ENCODE assay signal across 1 cellular context in genomic region chr16:66741131-66741900, GRCh38.
TF ChIP-seq lines count a peak whose summit lies in the region.

No MANE protein-coding gene starts in this region.

TF ChIP-seq in HEK293, 187 proteins besides CTCF, POLR2A, EP300 and RAD21 (continued from another document and continues in another):
- no peak for TF ChIP-seq ZNF274 (IDR thresholded peaks at IDR 0.05; ENCODE audit: low read length)
- no peak for TF ChIP-seq ZNF274 (tag by site-specific recombination; IDR thresholded peaks at IDR 0.05; ENCODE audit: borderline replicate concordance)
- no peak for TF ChIP-seq ZNF624 (tag by site-specific recombination; IDR thresholded peaks at IDR 0.05)
- peak; percentile 66 for TF ChIP-seq ZNF366 (tag by site-specific recombination; conservative IDR thresholded peaks at IDR 0.05)
- no peak for TF ChIP-seq ZNF501 (tag by site-specific recombination; IDR thresholded peaks at IDR 0.05)
- no peak for TF ChIP-seq ZNF292 (tag by site-specific recombination; IDR thresholded peaks at IDR 0.05; ENCODE audit: borderline replicate concordance, low read depth)
- no peak for TF ChIP-seq ZFP3 (tag by site-specific recombination; IDR thresholded peaks at IDR 0.05; ENCODE audit: low read depth)
- no peak for TF ChIP-seq ZNF423 (tag by site-specific recombination; IDR thresholded peaks at IDR 0.05)
- no peak for TF ChIP-seq ZNF48 (tag by site-specific recombination; IDR thresholded peaks at IDR 0.05)
- 0 out of 2 replicates have a peak, but pooled peaks have one; percentile 27 for TF ChIP-seq KLF8 (tag by site-specific recombination; IDR thresholded peaks at IDR 0.05)
- TF ChIP-seq GLI2 (tag by site-specific recombination; IDR thresholded peaks at IDR 0.05; ENCODE audit: borderline replicate concordance, low read depth): no peak
- TF ChIP-seq ZSCAN30 (tag by site-specific recombination; IDR thresholded peaks at IDR 0.05): peak; percentile 93
- TF ChIP-seq ZNF155 (tag by site-specific recombination; IDR thresholded peaks at IDR 0.05): no peak
- TF ChIP-seq, protein P1, sequence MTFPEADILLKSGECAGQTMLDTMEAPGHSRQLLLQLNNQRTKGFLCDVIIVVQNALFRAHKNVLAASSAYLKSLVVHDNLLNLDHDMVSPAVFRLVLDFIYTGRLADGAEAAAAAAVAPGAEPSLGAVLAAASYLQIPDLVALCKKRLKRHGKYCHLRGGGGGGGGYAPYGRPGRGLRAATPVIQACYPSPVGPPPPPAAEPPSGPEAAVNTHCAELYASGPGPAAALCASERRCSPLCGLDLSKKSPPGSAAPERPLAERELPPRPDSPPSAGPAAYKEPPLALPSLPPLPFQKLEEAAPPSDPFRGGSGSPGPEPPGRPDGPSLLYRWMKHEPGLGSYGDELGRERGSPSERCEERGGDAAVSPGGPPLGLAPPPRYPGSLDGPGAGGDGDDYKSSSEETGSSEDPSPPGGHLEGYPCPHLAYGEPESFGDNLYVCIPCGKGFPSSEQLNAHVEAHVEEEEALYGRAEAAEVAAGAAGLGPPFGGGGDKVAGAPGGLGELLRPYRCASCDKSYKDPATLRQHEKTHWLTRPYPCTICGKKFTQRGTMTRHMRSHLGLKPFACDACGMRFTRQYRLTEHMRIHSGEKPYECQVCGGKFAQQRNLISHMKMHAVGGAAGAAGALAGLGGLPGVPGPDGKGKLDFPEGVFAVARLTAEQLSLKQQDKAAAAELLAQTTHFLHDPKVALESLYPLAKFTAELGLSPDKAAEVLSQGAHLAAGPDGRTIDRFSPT (tag by site-specific recombination; IDR thresholded peaks at IDR 0.05): peak; percentile 64
- TF ChIP-seq ZNF324 (tag by site-specific recombination; IDR thresholded peaks at IDR 0.05): no peak
- TF ChIP-seq, protein P2, sequence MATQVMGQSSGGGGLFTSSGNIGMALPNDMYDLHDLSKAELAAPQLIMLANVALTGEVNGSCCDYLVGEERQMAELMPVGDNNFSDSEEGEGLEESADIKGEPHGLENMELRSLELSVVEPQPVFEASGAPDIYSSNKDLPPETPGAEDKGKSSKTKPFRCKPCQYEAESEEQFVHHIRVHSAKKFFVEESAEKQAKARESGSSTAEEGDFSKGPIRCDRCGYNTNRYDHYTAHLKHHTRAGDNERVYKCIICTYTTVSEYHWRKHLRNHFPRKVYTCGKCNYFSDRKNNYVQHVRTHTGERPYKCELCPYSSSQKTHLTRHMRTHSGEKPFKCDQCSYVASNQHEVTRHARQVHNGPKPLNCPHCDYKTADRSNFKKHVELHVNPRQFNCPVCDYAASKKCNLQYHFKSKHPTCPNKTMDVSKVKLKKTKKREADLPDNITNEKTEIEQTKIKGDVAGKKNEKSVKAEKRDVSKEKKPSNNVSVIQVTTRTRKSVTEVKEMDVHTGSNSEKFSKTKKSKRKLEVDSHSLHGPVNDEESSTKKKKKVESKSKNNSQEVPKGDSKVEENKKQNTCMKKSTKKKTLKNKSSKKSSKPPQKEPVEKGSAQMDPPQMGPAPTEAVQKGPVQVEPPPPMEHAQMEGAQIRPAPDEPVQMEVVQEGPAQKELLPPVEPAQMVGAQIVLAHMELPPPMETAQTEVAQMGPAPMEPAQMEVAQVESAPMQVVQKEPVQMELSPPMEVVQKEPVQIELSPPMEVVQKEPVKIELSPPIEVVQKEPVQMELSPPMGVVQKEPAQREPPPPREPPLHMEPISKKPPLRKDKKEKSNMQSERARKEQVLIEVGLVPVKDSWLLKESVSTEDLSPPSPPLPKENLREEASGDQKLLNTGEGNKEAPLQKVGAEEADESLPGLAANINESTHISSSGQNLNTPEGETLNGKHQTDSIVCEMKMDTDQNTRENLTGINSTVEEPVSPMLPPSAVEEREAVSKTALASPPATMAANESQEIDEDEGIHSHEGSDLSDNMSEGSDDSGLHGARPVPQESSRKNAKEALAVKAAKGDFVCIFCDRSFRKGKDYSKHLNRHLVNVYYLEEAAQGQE (tag by site-specific recombination; IDR thresholded peaks at IDR 0.05): no peak
- TF ChIP-seq ZNF37A (tag by site-specific recombination; IDR thresholded peaks at IDR 0.05): no peak
- peak; percentile 75 for TF ChIP-seq ZNF660 (tag by site-specific recombination; IDR thresholded peaks at IDR 0.05)
- TF ChIP-seq ZSCAN23 (tag by site-specific recombination; IDR thresholded peaks at IDR 0.05): no peak
- TF ChIP-seq ATF2 (tag by site-specific recombination; IDR thresholded peaks at IDR 0.05; ENCODE audit: low read depth): peak; percentile 96
- no peak for TF ChIP-seq ZNF311 (tag by site-specific recombination; IDR thresholded peaks at IDR 0.05; ENCODE audit: borderline replicate concordance)
- peak; percentile 81 for TF ChIP-seq ZNF335 (tag by site-specific recombination; conservative IDR thresholded peaks at IDR 0.05)
- TF ChIP-seq ZNF280C (tag by site-specific recombination; IDR thresholded peaks at IDR 0.05): no peak
- TF ChIP-seq MYNN (tag by site-specific recombination; IDR thresholded peaks at IDR 0.05; ENCODE audit: borderline replicate concordance): no peak
- TF ChIP-seq ZNF302 (tag by site-specific recombination; IDR thresholded peaks at IDR 0.05; ENCODE audit: low read depth): no peak
- TF ChIP-seq GLI4 (tag by site-specific recombination; IDR thresholded peaks at IDR 0.05): no peak
- TF ChIP-seq ZNF202 (tag by site-specific recombination; IDR thresholded peaks at IDR 0.05; ENCODE audit: borderline replicate concordance): no peak
- TF ChIP-seq, protein P3, sequence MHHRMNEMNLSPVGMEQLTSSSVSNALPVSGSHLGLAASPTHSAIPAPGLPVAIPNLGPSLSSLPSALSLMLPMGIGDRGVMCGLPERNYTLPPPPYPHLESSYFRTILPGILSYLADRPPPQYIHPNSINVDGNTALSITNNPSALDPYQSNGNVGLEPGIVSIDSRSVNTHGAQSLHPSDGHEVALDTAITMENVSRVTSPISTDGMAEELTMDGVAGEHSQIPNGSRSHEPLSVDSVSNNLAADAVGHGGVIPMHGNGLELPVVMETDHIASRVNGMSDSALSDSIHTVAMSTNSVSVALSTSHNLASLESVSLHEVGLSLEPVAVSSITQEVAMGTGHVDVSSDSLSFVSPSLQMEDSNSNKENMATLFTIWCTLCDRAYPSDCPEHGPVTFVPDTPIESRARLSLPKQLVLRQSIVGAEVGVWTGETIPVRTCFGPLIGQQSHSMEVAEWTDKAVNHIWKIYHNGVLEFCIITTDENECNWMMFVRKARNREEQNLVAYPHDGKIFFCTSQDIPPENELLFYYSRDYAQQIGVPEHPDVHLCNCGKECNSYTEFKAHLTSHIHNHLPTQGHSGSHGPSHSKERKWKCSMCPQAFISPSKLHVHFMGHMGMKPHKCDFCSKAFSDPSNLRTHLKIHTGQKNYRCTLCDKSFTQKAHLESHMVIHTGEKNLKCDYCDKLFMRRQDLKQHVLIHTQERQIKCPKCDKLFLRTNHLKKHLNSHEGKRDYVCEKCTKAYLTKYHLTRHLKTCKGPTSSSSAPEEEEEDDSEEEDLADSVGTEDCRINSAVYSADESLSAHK (tag by site-specific recombination; IDR thresholded peaks at IDR 0.05): no peak
- TF ChIP-seq ZNF10 (tag by site-specific recombination; IDR thresholded peaks at IDR 0.05): no peak
- TF ChIP-seq ZNF416 (tag by site-specific recombination; IDR thresholded peaks at IDR 0.05): no peak
- TF ChIP-seq ZNF433 (tag by site-specific recombination; IDR thresholded peaks at IDR 0.05; ENCODE audit: low read depth): no peak
- TF ChIP-seq ZNF169 (tag by site-specific recombination; IDR thresholded peaks at IDR 0.05): no peak
- peak; percentile 42; the same call in 1 of the 2 replicates for TF ChIP-seq ZBTB21 (tag by site-specific recombination; IDR thresholded peaks at IDR 0.05)
- TF ChIP-seq, protein P4, sequence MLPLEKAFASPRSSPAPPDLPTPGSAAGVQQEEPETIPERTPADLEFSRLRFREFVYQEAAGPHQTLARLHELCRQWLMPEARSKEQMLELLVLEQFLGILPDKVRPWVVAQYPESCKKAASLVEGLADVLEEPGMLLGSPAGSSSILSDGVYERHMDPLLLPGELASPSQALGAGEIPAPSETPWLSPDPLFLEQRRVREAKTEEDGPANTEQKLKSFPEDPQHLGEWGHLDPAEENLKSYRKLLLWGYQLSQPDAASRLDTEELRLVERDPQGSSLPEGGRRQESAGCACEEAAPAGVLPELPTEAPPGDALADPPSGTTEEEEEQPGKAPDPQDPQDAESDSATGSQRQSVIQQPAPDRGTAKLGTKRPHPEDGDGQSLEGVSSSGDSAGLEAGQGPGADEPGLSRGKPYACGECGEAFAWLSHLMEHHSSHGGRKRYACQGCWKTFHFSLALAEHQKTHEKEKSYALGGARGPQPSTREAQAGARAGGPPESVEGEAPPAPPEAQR (tag by site-specific recombination; IDR thresholded peaks at IDR 0.05): no peak
- TF ChIP-seq TSHZ1 (tag by site-specific recombination; IDR thresholded peaks at IDR 0.05; ENCODE audit: borderline replicate concordance): no peak
- TF ChIP-seq ZBTB8A (tag by site-specific recombination; IDR thresholded peaks at IDR 0.05): no peak
- TF ChIP-seq PRDM1 (tag by site-specific recombination; IDR thresholded peaks at IDR 0.05): peak; percentile 75
- TF ChIP-seq KLF16 (tag by site-specific recombination; IDR thresholded peaks at IDR 0.05): no peak
- TF ChIP-seq ZNF555 (tag by site-specific recombination; conservative IDR thresholded peaks at IDR 0.05): no peak
- TF ChIP-seq, protein P5, sequence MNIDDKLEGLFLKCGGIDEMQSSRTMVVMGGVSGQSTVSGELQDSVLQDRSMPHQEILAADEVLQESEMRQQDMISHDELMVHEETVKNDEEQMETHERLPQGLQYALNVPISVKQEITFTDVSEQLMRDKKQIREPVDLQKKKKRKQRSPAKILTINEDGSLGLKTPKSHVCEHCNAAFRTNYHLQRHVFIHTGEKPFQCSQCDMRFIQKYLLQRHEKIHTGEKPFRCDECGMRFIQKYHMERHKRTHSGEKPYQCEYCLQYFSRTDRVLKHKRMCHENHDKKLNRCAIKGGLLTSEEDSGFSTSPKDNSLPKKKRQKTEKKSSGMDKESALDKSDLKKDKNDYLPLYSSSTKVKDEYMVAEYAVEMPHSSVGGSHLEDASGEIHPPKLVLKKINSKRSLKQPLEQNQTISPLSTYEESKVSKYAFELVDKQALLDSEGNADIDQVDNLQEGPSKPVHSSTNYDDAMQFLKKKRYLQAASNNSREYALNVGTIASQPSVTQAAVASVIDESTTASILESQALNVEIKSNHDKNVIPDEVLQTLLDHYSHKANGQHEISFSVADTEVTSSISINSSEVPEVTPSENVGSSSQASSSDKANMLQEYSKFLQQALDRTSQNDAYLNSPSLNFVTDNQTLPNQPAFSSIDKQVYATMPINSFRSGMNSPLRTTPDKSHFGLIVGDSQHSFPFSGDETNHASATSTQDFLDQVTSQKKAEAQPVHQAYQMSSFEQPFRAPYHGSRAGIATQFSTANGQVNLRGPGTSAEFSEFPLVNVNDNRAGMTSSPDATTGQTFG (tag by site-specific recombination; IDR thresholded peaks at IDR 0.05; ENCODE audit: borderline replicate concordance): no peak
- TF ChIP-seq ZNF530 (tag by site-specific recombination; IDR thresholded peaks at IDR 0.05; ENCODE audit: low read depth): no peak
- 0 out of 2 replicates have a peak, but pooled peaks have one; percentile 10 for TF ChIP-seq ZIC2 (tag by site-specific recombination; IDR thresholded peaks at IDR 0.05)
